In genomic region chr10:77821551-77821950, GRCh38 we compare ENCODE assay signal across 28 cellular contexts.
"Had no signal": no experiment of that assay in that cellular context is flagged by ENCODE, and none has a peak within 500 bp of the region (broad histone marks: within the 10 kb centered on the region; RNA-seq: fewer than 3 reads in every experiment).

No MANE protein-coding gene starts in this region.

- H3K27ac Mint-ChIP-seq: activated CD4-positive, alpha-beta T cell treated with anti-CD3 and anti-CD28 coated beads, Interleukin-2, amount 10 ng/mL, durations not matched to agents 7 days and 5 days; activated CD8-positive, alpha-beta T cell treated with anti-CD3 and anti-CD28 coated beads, Interleukin-2, amount 10 ng/mL, durations not matched to agents 7 days and 5 days; dendritic cell treated with granulocyte-macrophage colony-stimulating factor and Interleukin-4, amounts not matched to agents 40 ng/mL and 50 ng/mL, for 4 days; naive B cell; neural progenitor cell; stimulated activated memory B cell treated with anti-CD40 and anti-IgM and Interleukin-4, amounts not matched to agents 10 μg/mL and 1 μg/mL and 100 μg/mL, for 72 hours; T-cell; type B pancreatic cell had no signal

- FAIRE-seq: astrocyte, bronchial epithelial cell, keratinocyte, pancreas had no signal

- H3K36me3 Mint-ChIP-seq: activated naive CD4-positive, alpha-beta T cell treated with anti-CD3 and anti-CD28 coated beads, Interleukin-2, amount 50 U/mL, for 72 hours; naive B cell; stimulated activated memory B cell treated with anti-CD40 and anti-IgM and Interleukin-4, amounts not matched to agents 10 μg/mL and 1 μg/mL and 100 μg/mL, for 72 hours; T-cell had no signal

- H3K9me3 Mint-ChIP-seq: activated CD4-positive, alpha-beta T cell treated with anti-CD3 and anti-CD28 coated beads, Interleukin-2, amount 10 ng/mL, durations not matched to agents 7 days and 5 days; activated naive CD4-positive, alpha-beta T cell treated with anti-CD3 and anti-CD28 coated beads, Interleukin-2, amount 50 U/mL, for 72 hours; activated T-cell treated with anti-CD3 and anti-CD28 coated beads, Interleukin-2, amount 50 U/mL, for 4 hours; dendritic cell treated with granulocyte-macrophage colony-stimulating factor and Interleukin-4, amounts not matched to agents 40 ng/mL and 50 ng/mL, for 4 days; effector memory CD8-positive, alpha-beta T cell; naive B cell; neural progenitor cell; stimulated activated memory B cell treated with anti-CD40 and anti-IgM and Interleukin-4, amounts not matched to agents 10 μg/mL and 1 μg/mL and 100 μg/mL, for 72 hours; T-cell; type B pancreatic cell had no signal

- H3K4me2 ChIP-seq: neural progenitor cell, smooth muscle cell had no signal

- H3K4me3 ChIP-seq: adrenal gland, mucosa of descending colon, neural progenitor cell, pancreas, smooth muscle cell, testis had no signal

- DNase-seq: activated CD4-positive, alpha-beta T cell treated with anti-CD3 and anti-CD28 coated beads, Interleukin-2, amount 10 ng/mL, durations not matched to agents 7 days and 5 days; activated CD4-positive, CD25-positive, alpha-beta regulatory T cell; activated CD8-positive, alpha-beta T cell treated with anti-CD3 and anti-CD28 coated beads, Interleukin-2, amount 10 ng/mL, durations not matched to agents 7 days and 5 days; activated effector memory CD4-positive, alpha-beta T cell treated with anti-CD3 and anti-CD28 coated beads, Interleukin-2, amount 50 U/mL, for 16 hours; activated T-cell treated with anti-CD3 and anti-CD28 coated beads, Interleukin-2, amount 50 U/mL, for 4 hours; adrenal gland; effector memory CD8-positive, alpha-beta T cell; foreskin melanocyte; glutamatergic neuron; mesenchymal stem cell; mucosa of descending colon; naive B cell; pancreas; stimulated activated CD4-positive, alpha-beta T cell treated with anti-CD3 and anti-CD28 coated beads, Interleukin-4, amount 100 ng/mL, for 24 hours; T-cell; T-helper 9 cell; testis had no signal

- H3K4me1 Mint-ChIP-seq: naive B cell; stimulated activated memory B cell treated with anti-CD40 and anti-IgM and Interleukin-4, amounts not matched to agents 10 μg/mL and 1 μg/mL and 100 μg/mL, for 72 hours had no signal

- H3K27me3 ChIP-seq: adrenal gland, neural progenitor cell, pancreas, testis had no signal

- H3K9ac ChIP-seq: neural progenitor cell had no signal

- ATAC-seq: activated CD8-positive, alpha-beta T cell treated with anti-CD3 and anti-CD28 coated beads, Interleukin-2, amount 10 ng/mL, durations not matched to agents 7 days and 5 days; activated T-cell treated with anti-CD3 and anti-CD28 coated beads, Interleukin-2, amount 50 U/mL, for 4 hours; effector memory CD8-positive, alpha-beta T cell; left lobe of liver; mucosa of descending colon; pancreas; sciatic nerve; stimulated activated memory B cell treated with anti-CD40 and anti-IgM and Interleukin-4, amounts not matched to agents 10 μg/mL and 1 μg/mL and 100 μg/mL, for 72 hours; T-cell had no signal

- H3K4me1 ChIP-seq: adrenal gland, neural progenitor cell, pancreas, testis had no signal

- H2AFZ ChIP-seq: neural progenitor cell had no signal

- H3K9me3 ChIP-seq: adrenal gland, mucosa of descending colon, pancreas, testis had no signal

- H3K27me3 Mint-ChIP-seq: activated CD4-positive, alpha-beta T cell treated with anti-CD3 and anti-CD28 coated beads, Interleukin-2, amount 10 ng/mL, durations not matched to agents 7 days and 5 days; dendritic cell treated with granulocyte-macrophage colony-stimulating factor and Interleukin-4, amounts not matched to agents 40 ng/mL and 50 ng/mL, for 4 days; effector memory CD8-positive, alpha-beta T cell; naive B cell; stimulated activated memory B cell treated with anti-CD40 and anti-IgM and Interleukin-4, amounts not matched to agents 10 μg/mL and 1 μg/mL and 100 μg/mL, for 72 hours; T-cell; type B pancreatic cell had no signal

- H3K27ac ChIP-seq: neural progenitor cell, pancreas, testis had no signal

- H3K4me3 Mint-ChIP-seq: activated CD4-positive, alpha-beta T cell treated with anti-CD3 and anti-CD28 coated beads, Interleukin-2, amount 10 ng/mL, durations not matched to agents 7 days and 5 days; activated CD8-positive, alpha-beta T cell treated with anti-CD3 and anti-CD28 coated beads, Interleukin-2, amount 10 ng/mL, durations not matched to agents 7 days and 5 days; activated T-cell treated with anti-CD3 and anti-CD28 coated beads, Interleukin-2, amount 50 U/mL, for 4 hours; dendritic cell treated with granulocyte-macrophage colony-stimulating factor and Interleukin-4, amounts not matched to agents 40 ng/mL and 50 ng/mL, for 4 days; effector memory CD8-positive, alpha-beta T cell; neural progenitor cell; stimulated activated memory B cell treated with anti-CD40 and anti-IgM and Interleukin-4, amounts not matched to agents 10 μg/mL and 1 μg/mL and 100 μg/mL, for 72 hours; T-cell; type B pancreatic cell had no signal
